Comparison of ENCODE assay signal across 1 cellular context in the genomic region with DNA sequence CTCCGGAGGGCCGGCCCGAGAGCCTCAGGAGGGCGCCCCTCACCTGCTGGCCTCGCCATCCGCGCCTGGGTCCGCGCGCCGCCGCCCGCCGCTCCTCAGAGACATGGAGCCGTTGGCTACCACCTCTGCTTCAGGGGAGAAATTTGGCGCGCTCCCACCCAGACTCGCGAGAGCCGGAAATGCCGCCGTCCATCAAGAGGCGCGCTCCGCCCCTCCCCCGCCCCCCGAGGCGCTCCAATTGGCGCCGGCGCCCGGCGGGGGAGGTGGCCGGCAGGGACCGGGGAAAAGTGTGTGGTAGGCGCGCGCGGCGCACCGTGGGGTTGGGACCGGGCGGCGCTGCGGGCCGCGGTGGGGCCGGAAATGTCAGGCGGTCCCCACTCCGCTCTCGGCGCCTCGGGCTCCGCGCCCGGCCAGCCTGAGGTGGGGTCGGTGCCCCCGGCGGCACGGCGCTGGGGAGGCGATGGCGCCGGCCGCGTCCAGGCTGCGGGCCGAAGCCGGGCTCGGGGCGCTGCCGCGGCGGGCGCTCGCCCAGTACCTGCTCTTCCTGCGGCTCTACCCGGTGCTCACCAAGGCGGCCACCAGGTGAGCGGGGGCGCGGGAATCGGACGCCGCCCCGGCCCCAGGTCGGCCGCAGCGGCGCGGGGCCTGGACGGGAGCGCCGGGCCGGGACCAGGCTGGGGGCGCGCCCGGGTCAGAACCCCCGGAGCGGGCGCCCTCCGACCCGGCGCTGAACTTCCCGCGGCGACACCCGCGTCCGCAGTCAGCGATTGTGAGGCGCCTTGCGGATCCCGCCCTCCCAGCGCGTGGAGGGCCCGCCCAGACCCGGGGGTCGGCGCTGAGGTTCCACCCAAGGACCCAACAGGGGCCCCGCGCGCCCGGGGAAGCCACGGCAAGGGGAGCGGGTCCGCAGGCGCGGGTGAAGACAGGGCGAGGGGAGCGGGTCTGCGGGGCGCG.
TF ChIP-seq lines count a peak whose summit lies in the region.

A gene with protein sequence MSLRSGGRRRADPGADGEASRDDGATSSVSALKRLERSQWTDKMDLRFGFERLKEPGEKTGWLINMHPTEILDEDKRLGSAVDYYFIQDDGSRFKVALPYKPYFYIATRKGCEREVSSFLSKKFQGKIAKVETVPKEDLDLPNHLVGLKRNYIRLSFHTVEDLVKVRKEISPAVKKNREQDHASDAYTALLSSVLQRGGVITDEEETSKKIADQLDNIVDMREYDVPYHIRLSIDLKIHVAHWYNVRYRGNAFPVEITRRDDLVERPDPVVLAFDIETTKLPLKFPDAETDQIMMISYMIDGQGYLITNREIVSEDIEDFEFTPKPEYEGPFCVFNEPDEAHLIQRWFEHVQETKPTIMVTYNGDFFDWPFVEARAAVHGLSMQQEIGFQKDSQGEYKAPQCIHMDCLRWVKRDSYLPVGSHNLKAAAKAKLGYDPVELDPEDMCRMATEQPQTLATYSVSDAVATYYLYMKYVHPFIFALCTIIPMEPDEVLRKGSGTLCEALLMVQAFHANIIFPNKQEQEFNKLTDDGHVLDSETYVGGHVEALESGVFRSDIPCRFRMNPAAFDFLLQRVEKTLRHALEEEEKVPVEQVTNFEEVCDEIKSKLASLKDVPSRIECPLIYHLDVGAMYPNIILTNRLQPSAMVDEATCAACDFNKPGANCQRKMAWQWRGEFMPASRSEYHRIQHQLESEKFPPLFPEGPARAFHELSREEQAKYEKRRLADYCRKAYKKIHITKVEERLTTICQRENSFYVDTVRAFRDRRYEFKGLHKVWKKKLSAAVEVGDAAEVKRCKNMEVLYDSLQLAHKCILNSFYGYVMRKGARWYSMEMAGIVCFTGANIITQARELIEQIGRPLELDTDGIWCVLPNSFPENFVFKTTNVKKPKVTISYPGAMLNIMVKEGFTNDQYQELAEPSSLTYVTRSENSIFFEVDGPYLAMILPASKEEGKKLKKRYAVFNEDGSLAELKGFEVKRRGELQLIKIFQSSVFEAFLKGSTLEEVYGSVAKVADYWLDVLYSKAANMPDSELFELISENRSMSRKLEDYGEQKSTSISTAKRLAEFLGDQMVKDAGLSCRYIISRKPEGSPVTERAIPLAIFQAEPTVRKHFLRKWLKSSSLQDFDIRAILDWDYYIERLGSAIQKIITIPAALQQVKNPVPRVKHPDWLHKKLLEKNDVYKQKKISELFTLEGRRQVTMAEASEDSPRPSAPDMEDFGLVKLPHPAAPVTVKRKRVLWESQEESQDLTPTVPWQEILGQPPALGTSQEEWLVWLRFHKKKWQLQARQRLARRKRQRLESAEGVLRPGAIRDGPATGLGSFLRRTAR (N-terminal part only) (minus strand): TSS at position 132 of the 954 bp plus-strand sequence. CDS start 27 bp downstream, at position 105.
A gene (plus strand): TSS at position 377 of the 954 bp plus-strand sequence. CDS start 84 bp downstream, at position 461.

TF ChIP-seq in K562, 482 proteins besides CTCF, POLR2A, EP300 and RAD21 (continued from another document and continues in another):
- TF ChIP-seq, protein P1, sequence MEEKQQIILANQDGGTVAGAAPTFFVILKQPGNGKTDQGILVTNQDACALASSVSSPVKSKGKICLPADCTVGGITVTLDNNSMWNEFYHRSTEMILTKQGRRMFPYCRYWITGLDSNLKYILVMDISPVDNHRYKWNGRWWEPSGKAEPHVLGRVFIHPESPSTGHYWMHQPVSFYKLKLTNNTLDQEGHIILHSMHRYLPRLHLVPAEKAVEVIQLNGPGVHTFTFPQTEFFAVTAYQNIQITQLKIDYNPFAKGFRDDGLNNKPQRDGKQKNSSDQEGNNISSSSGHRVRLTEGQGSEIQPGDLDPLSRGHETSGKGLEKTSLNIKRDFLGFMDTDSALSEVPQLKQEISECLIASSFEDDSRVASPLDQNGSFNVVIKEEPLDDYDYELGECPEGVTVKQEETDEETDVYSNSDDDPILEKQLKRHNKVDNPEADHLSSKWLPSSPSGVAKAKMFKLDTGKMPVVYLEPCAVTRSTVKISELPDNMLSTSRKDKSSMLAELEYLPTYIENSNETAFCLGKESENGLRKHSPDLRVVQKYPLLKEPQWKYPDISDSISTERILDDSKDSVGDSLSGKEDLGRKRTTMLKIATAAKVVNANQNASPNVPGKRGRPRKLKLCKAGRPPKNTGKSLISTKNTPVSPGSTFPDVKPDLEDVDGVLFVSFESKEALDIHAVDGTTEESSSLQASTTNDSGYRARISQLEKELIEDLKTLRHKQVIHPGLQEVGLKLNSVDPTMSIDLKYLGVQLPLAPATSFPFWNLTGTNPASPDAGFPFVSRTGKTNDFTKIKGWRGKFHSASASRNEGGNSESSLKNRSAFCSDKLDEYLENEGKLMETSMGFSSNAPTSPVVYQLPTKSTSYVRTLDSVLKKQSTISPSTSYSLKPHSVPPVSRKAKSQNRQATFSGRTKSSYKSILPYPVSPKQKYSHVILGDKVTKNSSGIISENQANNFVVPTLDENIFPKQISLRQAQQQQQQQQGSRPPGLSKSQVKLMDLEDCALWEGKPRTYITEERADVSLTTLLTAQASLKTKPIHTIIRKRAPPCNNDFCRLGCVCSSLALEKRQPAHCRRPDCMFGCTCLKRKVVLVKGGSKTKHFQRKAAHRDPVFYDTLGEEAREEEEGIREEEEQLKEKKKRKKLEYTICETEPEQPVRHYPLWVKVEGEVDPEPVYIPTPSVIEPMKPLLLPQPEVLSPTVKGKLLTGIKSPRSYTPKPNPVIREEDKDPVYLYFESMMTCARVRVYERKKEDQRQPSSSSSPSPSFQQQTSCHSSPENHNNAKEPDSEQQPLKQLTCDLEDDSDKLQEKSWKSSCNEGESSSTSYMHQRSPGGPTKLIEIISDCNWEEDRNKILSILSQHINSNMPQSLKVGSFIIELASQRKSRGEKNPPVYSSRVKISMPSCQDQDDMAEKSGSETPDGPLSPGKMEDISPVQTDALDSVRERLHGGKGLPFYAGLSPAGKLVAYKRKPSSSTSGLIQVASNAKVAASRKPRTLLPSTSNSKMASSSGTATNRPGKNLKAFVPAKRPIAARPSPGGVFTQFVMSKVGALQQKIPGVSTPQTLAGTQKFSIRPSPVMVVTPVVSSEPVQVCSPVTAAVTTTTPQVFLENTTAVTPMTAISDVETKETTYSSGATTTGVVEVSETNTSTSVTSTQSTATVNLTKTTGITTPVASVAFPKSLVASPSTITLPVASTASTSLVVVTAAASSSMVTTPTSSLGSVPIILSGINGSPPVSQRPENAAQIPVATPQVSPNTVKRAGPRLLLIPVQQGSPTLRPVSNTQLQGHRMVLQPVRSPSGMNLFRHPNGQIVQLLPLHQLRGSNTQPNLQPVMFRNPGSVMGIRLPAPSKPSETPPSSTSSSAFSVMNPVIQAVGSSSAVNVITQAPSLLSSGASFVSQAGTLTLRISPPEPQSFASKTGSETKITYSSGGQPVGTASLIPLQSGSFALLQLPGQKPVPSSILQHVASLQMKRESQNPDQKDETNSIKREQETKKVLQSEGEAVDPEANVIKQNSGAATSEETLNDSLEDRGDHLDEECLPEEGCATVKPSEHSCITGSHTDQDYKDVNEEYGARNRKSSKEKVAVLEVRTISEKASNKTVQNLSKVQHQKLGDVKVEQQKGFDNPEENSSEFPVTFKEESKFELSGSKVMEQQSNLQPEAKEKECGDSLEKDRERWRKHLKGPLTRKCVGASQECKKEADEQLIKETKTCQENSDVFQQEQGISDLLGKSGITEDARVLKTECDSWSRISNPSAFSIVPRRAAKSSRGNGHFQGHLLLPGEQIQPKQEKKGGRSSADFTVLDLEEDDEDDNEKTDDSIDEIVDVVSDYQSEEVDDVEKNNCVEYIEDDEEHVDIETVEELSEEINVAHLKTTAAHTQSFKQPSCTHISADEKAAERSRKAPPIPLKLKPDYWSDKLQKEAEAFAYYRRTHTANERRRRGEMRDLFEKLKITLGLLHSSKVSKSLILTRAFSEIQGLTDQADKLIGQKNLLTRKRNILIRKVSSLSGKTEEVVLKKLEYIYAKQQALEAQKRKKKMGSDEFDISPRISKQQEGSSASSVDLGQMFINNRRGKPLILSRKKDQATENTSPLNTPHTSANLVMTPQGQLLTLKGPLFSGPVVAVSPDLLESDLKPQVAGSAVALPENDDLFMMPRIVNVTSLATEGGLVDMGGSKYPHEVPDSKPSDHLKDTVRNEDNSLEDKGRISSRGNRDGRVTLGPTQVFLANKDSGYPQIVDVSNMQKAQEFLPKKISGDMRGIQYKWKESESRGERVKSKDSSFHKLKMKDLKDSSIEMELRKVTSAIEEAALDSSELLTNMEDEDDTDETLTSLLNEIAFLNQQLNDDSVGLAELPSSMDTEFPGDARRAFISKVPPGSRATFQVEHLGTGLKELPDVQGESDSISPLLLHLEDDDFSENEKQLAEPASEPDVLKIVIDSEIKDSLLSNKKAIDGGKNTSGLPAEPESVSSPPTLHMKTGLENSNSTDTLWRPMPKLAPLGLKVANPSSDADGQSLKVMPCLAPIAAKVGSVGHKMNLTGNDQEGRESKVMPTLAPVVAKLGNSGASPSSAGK (IDR thresholded peaks at IDR 0.05) = no peak
- TF ChIP-seq HEY1 (CRISPR knock-in tag; IDR thresholded peaks at IDR 0.05; ENCODE audit: borderline replicate concordance) (no peak), RFX7 (CRISPR knock-in tag; IDR thresholded peaks at IDR 0.05) (no peak), ZNF184 (CRISPR knock-in tag; IDR thresholded peaks at IDR 0.05) (no peak), ZNF699 (CRISPR knock-in tag; IDR thresholded peaks at IDR 0.05; ENCODE audit: insufficient replicate concordance) (no peak), BACH1 (tag; IDR thresholded peaks at IDR 0.05) (no peak), SPI1 (IDR thresholded peaks at IDR 0.05; ENCODE audit: borderline replicate concordance, low read depth, low read length) (no peak), GATAD2B (IDR thresholded peaks at IDR 0.05; ENCODE audit: borderline replicate concordance) (peak; percentile 78), EP400 (IDR thresholded peaks at IDR 0.05) (peak; percentile 64; the same call in 1 of the 2 replicates), LCOR (CRISPR knock-in tag; IDR thresholded peaks at IDR 0.05) (no peak; the same call in 1 of the 2 replicates), ZNF507 (tag; conservative IDR thresholded peaks at IDR 0.05) (no peak), PCBP1 (IDR thresholded peaks at IDR 0.05; ENCODE audit: low read depth, low read length, poor library complexity, severe bottlenecking) (peak; percentile 92), CBX1 (IDR thresholded peaks at IDR 0.05; ENCODE audit: low read depth) (0 out of 2 replicates have a peak, but pooled peaks have one; percentile 41), FOXP1 (CRISPR knock-in tag; IDR thresholded peaks at IDR 0.05) (peak; percentile 77), POLR2AphosphoS2 (IDR thresholded peaks at IDR 0.05; ENCODE audit: low read length) (no peak), TAF7 (tag; IDR thresholded peaks at IDR 0.05) (no peak), ATF1 (CRISPR knock-in tag; IDR thresholded peaks at IDR 0.05) (no peak), ATF1 (tag; IDR thresholded peaks at IDR 0.05) (peak; percentile 41), MTF1 (CRISPR knock-in tag; IDR thresholded peaks at IDR 0.05; ENCODE audit: borderline replicate concordance) (no peak), CBX2 (IDR thresholded peaks at IDR 0.05; ENCODE audit: insufficient read depth, low read length, poor library complexity, severe bottlenecking) (no peak), BRD9 (IDR thresholded peaks at IDR 0.05; ENCODE audit: low read depth, partially characterized antibody) (no peak), TRIM28 (IDR thresholded peaks at IDR 0.05) (no peak), MAFF (IDR thresholded peaks at IDR 0.05; ENCODE audit: low read length) (peak; percentile 36; the same call in 1 of the 2 replicates), ZKSCAN8 (CRISPR knock-in tag; IDR thresholded peaks at IDR 0.05) (no peak), ZNF830 (CRISPR knock-in tag; IDR thresholded peaks at IDR 0.05) (no peak), NCOA6 (IDR thresholded peaks at IDR 0.05) (no peak), KHSRP (IDR thresholded peaks at IDR 0.05) (no peak)
- TF ChIP-seq, protein P2, sequence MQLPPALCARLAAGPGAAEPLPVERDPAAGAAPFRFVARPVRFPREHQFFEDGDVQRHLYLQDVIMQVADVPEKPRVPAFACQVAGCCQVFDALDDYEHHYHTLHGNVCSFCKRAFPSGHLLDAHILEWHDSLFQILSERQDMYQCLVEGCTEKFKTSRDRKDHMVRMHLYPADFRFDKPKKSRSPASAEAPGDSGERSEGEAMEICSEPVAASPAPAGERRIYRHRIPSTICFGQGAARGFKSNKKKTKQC (CRISPR knock-in tag; IDR thresholded peaks at IDR 0.05) = no peak
- TF ChIP-seq, protein P3, sequence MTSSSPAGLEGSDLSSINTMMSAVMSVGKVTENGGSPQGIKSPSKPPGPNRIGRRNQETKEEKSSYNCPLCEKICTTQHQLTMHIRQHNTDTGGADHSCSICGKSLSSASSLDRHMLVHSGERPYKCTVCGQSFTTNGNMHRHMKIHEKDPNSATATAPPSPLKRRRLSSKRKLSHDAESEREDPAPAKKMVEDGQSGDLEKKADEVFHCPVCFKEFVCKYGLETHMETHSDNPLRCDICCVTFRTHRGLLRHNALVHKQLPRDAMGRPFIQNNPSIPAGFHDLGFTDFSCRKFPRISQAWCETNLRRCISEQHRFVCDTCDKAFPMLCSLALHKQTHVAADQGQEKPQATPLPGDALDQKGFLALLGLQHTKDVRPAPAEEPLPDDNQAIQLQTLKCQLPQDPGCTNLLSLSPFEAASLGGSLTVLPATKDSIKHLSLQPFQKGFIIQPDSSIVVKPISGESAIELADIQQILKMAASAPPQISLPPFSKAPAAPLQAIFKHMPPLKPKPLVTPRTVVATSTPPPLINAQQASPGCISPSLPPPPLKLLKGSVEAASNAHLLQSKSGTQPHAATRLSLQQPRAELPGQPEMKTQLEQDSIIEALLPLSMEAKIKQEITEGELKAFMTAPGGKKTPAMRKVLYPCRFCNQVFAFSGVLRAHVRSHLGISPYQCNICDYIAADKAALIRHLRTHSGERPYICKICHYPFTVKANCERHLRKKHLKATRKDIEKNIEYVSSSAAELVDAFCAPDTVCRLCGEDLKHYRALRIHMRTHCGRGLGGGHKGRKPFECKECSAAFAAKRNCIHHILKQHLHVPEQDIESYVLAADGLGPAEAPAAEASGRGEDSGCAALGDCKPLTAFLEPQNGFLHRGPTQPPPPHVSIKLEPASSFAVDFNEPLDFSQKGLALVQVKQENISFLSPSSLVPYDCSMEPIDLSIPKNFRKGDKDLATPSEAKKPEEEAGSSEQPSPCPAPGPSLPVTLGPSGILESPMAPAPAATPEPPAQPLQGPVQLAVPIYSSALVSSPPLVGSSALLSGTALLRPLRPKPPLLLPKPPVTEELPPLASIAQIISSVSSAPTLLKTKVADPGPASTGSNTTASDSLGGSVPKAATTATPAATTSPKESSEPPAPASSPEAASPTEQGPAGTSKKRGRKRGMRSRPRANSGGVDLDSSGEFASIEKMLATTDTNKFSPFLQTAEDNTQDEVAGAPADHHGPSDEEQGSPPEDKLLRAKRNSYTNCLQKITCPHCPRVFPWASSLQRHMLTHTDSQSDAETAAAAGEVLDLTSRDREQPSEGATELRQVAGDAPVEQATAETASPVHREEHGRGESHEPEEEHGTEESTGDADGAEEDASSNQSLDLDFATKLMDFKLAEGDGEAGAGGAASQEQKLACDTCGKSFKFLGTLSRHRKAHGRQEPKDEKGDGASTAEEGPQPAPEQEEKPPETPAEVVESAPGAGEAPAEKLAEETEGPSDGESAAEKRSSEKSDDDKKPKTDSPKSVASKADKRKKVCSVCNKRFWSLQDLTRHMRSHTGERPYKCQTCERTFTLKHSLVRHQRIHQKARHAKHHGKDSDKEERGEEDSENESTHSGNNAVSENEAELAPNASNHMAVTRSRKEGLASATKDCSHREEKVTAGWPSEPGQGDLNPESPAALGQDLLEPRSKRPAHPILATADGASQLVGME (CRISPR knock-in tag; IDR thresholded peaks at IDR 0.05) = no peak
- TF ChIP-seq, protein P4, sequence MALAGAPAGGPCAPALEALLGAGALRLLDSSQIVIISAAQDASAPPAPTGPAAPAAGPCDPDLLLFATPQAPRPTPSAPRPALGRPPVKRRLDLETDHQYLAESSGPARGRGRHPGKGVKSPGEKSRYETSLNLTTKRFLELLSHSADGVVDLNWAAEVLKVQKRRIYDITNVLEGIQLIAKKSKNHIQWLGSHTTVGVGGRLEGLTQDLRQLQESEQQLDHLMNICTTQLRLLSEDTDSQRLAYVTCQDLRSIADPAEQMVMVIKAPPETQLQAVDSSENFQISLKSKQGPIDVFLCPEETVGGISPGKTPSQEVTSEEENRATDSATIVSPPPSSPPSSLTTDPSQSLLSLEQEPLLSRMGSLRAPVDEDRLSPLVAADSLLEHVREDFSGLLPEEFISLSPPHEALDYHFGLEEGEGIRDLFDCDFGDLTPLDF (CRISPR knock-in tag; IDR thresholded peaks at IDR 0.05) = peak; percentile 97
